8 cellular contexts compared by ENCODE assay signal in genomic region chr1:205284420-205285144, GRCh38. TPM values are rescaled to one million over a fixed set of nuclear protein-coding genes. Genes with fewer than 3 reads are reported as not detected.
DNase-seq lines count a peak whose midpoint lies in the region; ATAC-seq and TF ChIP-seq lines count a peak whose summit lies in the region.

No MANE protein-coding gene starts in this region.

- CTCF ChIA-PET in CD8-positive, alpha-beta memory T cell (lab: Charles Lee): interaction anchor here (0.6 to 37.5 kb wide), 7 partner anchors 10 to 146 kb away, joined by 3 to 1351 read pairs (median 4); partner anchors contain the start of gene NUAK2

- TF ChIP-seq EP300 in stomach (IDR thresholded peaks at IDR 0.05): no peak

- DNase-seq in CD8-positive, alpha-beta memory T cell: peak; percentile 80 to 97 (median 90)
- peak; percentile 60 for DNase-seq in KG1 (lab: John Stamatoyannopoulos, UW)
- peak; percentile 88 for DNase-seq in SHP77 treated with DMSO at 0.1 percent for 48 hours (lab: John Stamatoyannopoulos, UW)
- peak; percentile 19 to 87 (median 59) for DNase-seq in activated naive CD4-positive, alpha-beta T cell (lab: John Stamatoyannopoulos, UW)
- DNase-seq in foreskin keratinocyte: peak; percentile 99
- DNase-seq in stomach: peak; percentile 72

- ATAC-seq in foreskin keratinocyte (peak; percentile 93), GM18519 (IDR thresholded peaks at IDR 0.05; ENCODE audit: low FRiP score, unreplicated experiment) (no peak)

- peak overlapping the region; percentile 73 to 87 (median 81) for H3K4me3 Mint-ChIP-seq in CD8-positive, alpha-beta memory T cell

- peaks cover 77 to 86% (median 80%) of the 10 kb centered on the region in 3 donors for H3K4me1 Mint-ChIP-seq in CD8-positive, alpha-beta memory T cell

- H3K27ac Mint-ChIP-seq in CD8-positive, alpha-beta memory T cell: peak overlapping the region; percentile 77 to 98 (median 94)

- peaks cover 0 to 5% of the 10 kb centered on the region in 2 donors for H3K27me3 Mint-ChIP-seq in CD8-positive, alpha-beta memory T cell

- peaks cover 0 to 3% (median 1%) of the 10 kb centered on the region in 3 donors for H3K36me3 Mint-ChIP-seq in CD8-positive, alpha-beta memory T cell

- H3K9me3 Mint-ChIP-seq in CD8-positive, alpha-beta memory T cell: peaks cover 0 to 2% (median 0%) of the 10 kb centered on the region in 5 donors

- H3K4me3 ChIP-seq in CD8-positive, alpha-beta memory T cell (ENCODE audit: low read length): peak overlapping the region; percentile 80
- H3K4me3 ChIP-seq in neutrophil (ENCODE audit: low read depth in 1 of 2, low read length in 1 of 2) (peak overlapping the region; percentile 56 to 62), stomach (no peak overlapping the region)

- TF ChIP-seq POLR2A in stomach (IDR thresholded peaks at IDR 0.05): no peak

- intact Hi-C loops in stomach (cut with DNase I; ENCODE audit: low total_unique reads): no loop called here

- TF ChIP-seq CTCF in foreskin keratinocyte (conservative IDR thresholded peaks at IDR 0.05) (peak; percentile 22), neutrophil (IDR thresholded peaks at IDR 0.05) (peak; percentile 60), stomach (IDR thresholded peaks at IDR 0.05) (no peak)

- peak overlapping the region; percentile 7 for H3K27ac ChIP-seq in CD8-positive, alpha-beta memory T cell (ENCODE audit: low read depth, low read length)
- peak overlapping the region; percentile 70 for H3K27ac ChIP-seq in foreskin keratinocyte
- peak overlapping the region; percentile 100 for H3K27ac ChIP-seq in neutrophil
- peak overlapping the region in 4 of 5 donors; percentile 32 to 73 (median 65) for H3K27ac ChIP-seq in stomach

- no peaks in the 10 kb centered on the region for H3K9me3 ChIP-seq in CD8-positive, alpha-beta memory T cell (ENCODE audit: low read length)
- H3K9me3 ChIP-seq in neutrophil (no peaks in the 10 kb centered on the region), stomach (no peaks in the 10 kb centered on the region)

- H3K27me3 ChIP-seq in CD8-positive, alpha-beta memory T cell (ENCODE audit: insufficient read depth, low read length, poor library complexity, severe bottlenecking): no peaks in the 10 kb centered on the region
- no peaks in the 10 kb centered on the region for H3K27me3 ChIP-seq in foreskin keratinocyte
- no peaks in the 10 kb centered on the region for H3K27me3 ChIP-seq in neutrophil
- no peaks in the 10 kb centered on the region for H3K27me3 ChIP-seq in stomach

- H3K36me3 ChIP-seq in CD8-positive, alpha-beta memory T cell (ENCODE audit: insufficient read depth, low read length): no peaks in the 10 kb centered on the region
- H3K36me3 ChIP-seq in neutrophil: no peaks in the 10 kb centered on the region
- no peaks in the 10 kb centered on the region for H3K36me3 ChIP-seq in stomach

- peaks cover 85% of the 10 kb centered on the region for H3K4me1 ChIP-seq in CD8-positive, alpha-beta memory T cell (ENCODE audit: insufficient read depth, low read length)
- H3K4me1 ChIP-seq in foreskin keratinocyte: peaks cover 54% of the 10 kb centered on the region
- peaks cover 60 to 62% of the 10 kb centered on the region in 2 experiments for H3K4me1 ChIP-seq in neutrophil (ENCODE audit: control insufficient read depth in 1 of 2, insufficient read depth in 1 of 2, low read depth in 1 of 2, low read length in 1 of 2)
- H3K4me1 ChIP-seq in stomach: peaks cover 13 to 45% (median 29%) of the 10 kb centered on the region in 4 donors

- WGBS in stomach, 5 donors: 69 to 85% (median 79%) methylated on average over 6 to 7 of the region's 7 CpGs

- POLR2A ChIA-PET in CD8-positive, alpha-beta memory T cell (lab: Charles Lee): interaction anchor here (0.6 to 5.2 kb wide), 12 partner anchors 10 to 465 kb away, joined by 3 to 86 read pairs (median 4); partner anchors contain the start of genes DSTYK, ELK4, NUAK2 and NUCKS1

RNA-seq across cellular contexts. Expression of gene NUAK2, which starts 37.0 kb away (rescaled TPM):
- total RNA-seq in CD8-positive, alpha-beta memory T cell: 1 to 10 TPM; 4.5 to 4.7 TPM
- polyA plus RNA-seq in CD8-positive, alpha-beta memory T cell: 32.1 TPM
- total RNA-seq in foreskin keratinocyte (15.1 and 21.6 TPM in 2 replicates), stomach (10 to 100 TPM in 1 of 5 donors, 1 to 10 TPM in 3, under 1 TPM in 1; 0.58 to 16.5 (median 3.1) TPM)
- polyA plus RNA-seq in foreskin keratinocyte (9.5 and 12.4 TPM in 2 replicates), stomach (1 to 10 TPM; 1.2 to 2.7 (median 1.3) TPM)

RNA-seq across cellular contexts. Expression of gene TMCC2, which starts 56.8 kb away (rescaled TPM):
- total RNA-seq in CD8-positive, alpha-beta memory T cell: 1 to 10 TPM; 7.1 to 8.4 TPM
- polyA plus RNA-seq in CD8-positive, alpha-beta memory T cell: 1.4 TPM
- 1.7 and 1.8 TPM in 2 replicates for total RNA-seq in foreskin keratinocyte
- 1.4 and 1.5 TPM in 2 replicates for polyA plus RNA-seq in foreskin keratinocyte
- 1 to 10 TPM in 2 of 5 donors, under 1 TPM in 1, not detected in 2; 0.45 to 3.1 (median 1.4) TPM for total RNA-seq in stomach
- 1 to 10 TPM in 2 of 3 donors, under 1 TPM in 1; 0.78 to 1.8 (median 1.5) TPM for polyA plus RNA-seq in stomach

Comparison
In these comparisons a context has a peak if more than half of its experiments do, and no peak if none do; other contexts are left out.
1. H3K27ac ChIP-seq: peak in every context shown above with its lines; median percentile 100 in neutrophil; 70 in foreskin keratinocyte; 65 in stomach; 7 in CD8-positive, alpha-beta memory T cell.
2. H3K4me3 ChIP-seq: peak in CD8-positive, alpha-beta memory T cell (single experiment) and neutrophil (2 of 2); none in stomach (0 of 4).
3. CTCF ChIP-seq: peak in foreskin keratinocyte (single experiment) and neutrophil (single experiment); none in stomach (0 of 7).
4. Peak in every context shown above with its lines, with median percentiles within 50 percentile points of each other: DNase-seq.